Comparison of ENCODE assay signal across 17 cellular contexts in the genomic region with DNA sequence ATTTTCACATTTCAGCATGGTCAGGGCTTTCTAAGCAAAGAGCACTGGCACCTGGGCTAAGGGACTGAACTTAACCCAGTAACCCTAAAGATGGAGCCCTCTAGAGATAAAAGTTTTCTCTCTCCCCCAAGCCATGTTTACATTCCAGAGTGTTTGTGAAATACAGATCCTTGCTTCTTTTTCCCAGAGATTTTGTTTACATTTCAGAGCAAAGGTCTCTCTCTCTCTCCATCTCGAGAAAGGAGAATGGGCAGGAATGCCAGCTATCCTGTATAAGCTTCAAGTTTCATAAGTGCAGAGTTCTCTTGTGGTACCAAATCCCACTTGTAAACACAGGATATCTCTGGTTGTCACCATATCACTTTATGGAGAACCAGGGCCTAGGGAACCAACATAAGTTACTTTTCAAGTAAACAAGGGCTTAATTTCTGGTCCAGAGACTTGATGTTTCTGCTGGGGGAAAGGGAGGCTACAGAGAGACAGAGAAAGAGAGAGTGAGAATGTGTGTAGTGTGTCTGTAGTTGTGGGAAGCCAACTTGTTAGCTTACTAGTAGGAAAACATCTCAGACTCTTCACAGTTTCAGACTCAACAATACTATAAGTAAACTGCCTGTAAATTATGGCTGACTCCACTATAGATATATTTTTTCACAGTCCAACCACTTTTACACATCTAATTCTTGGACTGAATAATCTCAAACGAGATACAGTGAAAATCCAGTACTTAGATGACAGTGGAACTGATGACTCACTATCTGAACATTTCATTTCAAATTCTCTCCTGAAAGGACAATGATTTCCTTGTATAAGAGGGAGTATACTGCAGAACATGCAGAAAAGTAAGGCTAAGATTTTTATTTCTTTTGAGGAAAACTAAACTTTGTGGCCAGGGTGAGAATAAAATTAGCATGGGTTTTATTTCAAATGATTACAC.
DNase-seq lines count a peak whose midpoint lies in the region; FAIRE-seq and TF ChIP-seq lines count a peak whose summit lies in the region.
"Had no signal": no experiment of that assay in that cellular context is flagged by ENCODE, and none has a peak within 500 bp of the region (broad histone marks: within the 10 kb centered on the region; RNA-seq: fewer than 3 reads in every experiment).

No MANE protein-coding gene starts in this region.

- DNase-seq in A172 (ENCODE audit: low spot score) (peak; percentile 27), H54 (ENCODE audit: insufficient read length, low spot score) (no peak), astrocyte of the hippocampus (ENCODE audit: low read depth, low spot score) (peak; percentile 65), keratinocyte (ENCODE audit: low read depth, low spot score) (no peak), thyroid gland (no peak), HEK293T (ENCODE audit: extremely low spot score) (no peak), kidney (no peak), erythroblast (lab: John Stamatoyannopoulos, UW) (no peak)
- DNase-seq: activated CD8-positive, alpha-beta T cell treated with anti-CD3 and anti-CD28 coated beads, Interleukin-2, amount 10 ng/mL, durations not matched to agents 7 days and 5 days; adrenal gland; gastrocnemius medialis; left ventricle myocardium superior; NCI-H1092 treated with DMSO at 0.1 percent for 48 hours; NCI-H774; pancreas; T-helper 17 cell; upper lobe of left lung had no signal

- H2AFZ ChIP-seq in keratinocyte (ENCODE audit: control insufficient read depth, low read length): no peak overlapping the region

- no peak overlapping the region for H3K27ac ChIP-seq in keratinocyte (ENCODE audit: control insufficient read depth, insufficient read depth, low read length)
- H3K27ac ChIP-seq in thyroid gland: no peak overlapping the region
- no peak overlapping the region for H3K27ac ChIP-seq in kidney (ENCODE audit: low read depth in 2 of 2, low read length in 2 of 2)
- H3K27ac ChIP-seq: adrenal gland, gastrocnemius medialis, pancreas, upper lobe of left lung had no signal

- intact Hi-C loops in thyroid gland (cut with DNase I) (no loop called here), kidney (cut with DNase I) (loop anchor here (5.0 kb wide), 1 partner anchor 216 kb away; no protein-coding TSS in a partner anchor)

- dilution Hi-C loops in keratinocyte (cut with MboI; ENCODE audit: extremely low pct_ligation_motif_present, low sequenced_read_pairs): no loop called here

- no peaks in the 10 kb centered on the region for H4K20me1 ChIP-seq in keratinocyte (ENCODE audit: control insufficient read depth, extremely low read depth, insufficient read depth, low read length)

- H3K9me3 ChIP-seq in keratinocyte (ENCODE audit: control insufficient read depth, low read depth, low read length) (no peaks in the 10 kb centered on the region), thyroid gland (no peaks in the 10 kb centered on the region), kidney (ENCODE audit: control insufficient read depth in 1 of 2, low read length in 2 of 2) (no peaks in the 10 kb centered on the region)
- H3K9me3 ChIP-seq: gastrocnemius medialis, pancreas, upper lobe of left lung had no signal

- no peak for TF ChIP-seq CTCF in keratinocyte (optimal IDR thresholded peaks at IDR 0.05 in 1 of 3, IDR thresholded peaks at IDR 0.05 in 1 of 3, conservative IDR thresholded peaks at IDR 0.05 in 1 of 3; ENCODE audit: extremely low read depth in 1 of 3, insufficient read depth in 2 of 3, low read length in 3 of 3)
- TF ChIP-seq CTCF in thyroid gland (IDR thresholded peaks at IDR 0.05): no peak
- no peak for TF ChIP-seq CTCF in kidney (IDR thresholded peaks at IDR 0.05; ENCODE audit: borderline replicate concordance, extremely low read depth, insufficient read depth)

- H3K79me2 ChIP-seq in keratinocyte (ENCODE audit: control insufficient read depth, insufficient read depth, low read length): no peaks in the 10 kb centered on the region

- H3K9me1 ChIP-seq in keratinocyte (ENCODE audit: control insufficient read depth, extremely low read depth, insufficient read depth, low read length): no peaks in the 10 kb centered on the region

- TF ChIP-seq POLR2A in H54 (IDR thresholded peaks at IDR 0.05; ENCODE audit: low read depth, low read length) (no peak), thyroid gland (IDR thresholded peaks at IDR 0.05) (no peak), erythroblast (IDR thresholded peaks at IDR 0.05; ENCODE audit: low read length) (no peak)

- H3K9ac ChIP-seq in keratinocyte (ENCODE audit: control insufficient read depth, extremely low read depth, insufficient read depth, low read length) (no peak overlapping the region), kidney (ENCODE audit: low read length in 2 of 2) (no peak overlapping the region)

- H3K4me3 ChIP-seq in keratinocyte (ENCODE audit: control insufficient read depth in 2 of 3, extremely low read depth in 1 of 3, insufficient read depth in 2 of 3, low read depth in 1 of 3, low read length in 3 of 3) (no peak overlapping the region), thyroid gland (replicated peaks in 1 of 3) (no peak overlapping the region), kidney (ENCODE audit: low read length in 2 of 2) (no peak overlapping the region)
- H3K4me3 ChIP-seq: adrenal gland, gastrocnemius medialis, pancreas, upper lobe of left lung had no signal

- H3K27me3 ChIP-seq in keratinocyte (ENCODE audit: control insufficient read depth, extremely low read depth, insufficient read depth, low read length): no peaks in the 10 kb centered on the region
- no peaks in the 10 kb centered on the region for H3K27me3 ChIP-seq in thyroid gland
- H3K27me3 ChIP-seq: adrenal gland, gastrocnemius medialis, pancreas, upper lobe of left lung had no signal

- FAIRE-seq in H54 (lab: Jason Lieb, UNC): peak; percentile 68
- FAIRE-seq in keratinocyte (lab: Jason Lieb, UNC): no peak
- no peak for FAIRE-seq in kidney (lab: Jason Lieb, UNC)
- FAIRE-seq: pancreas had no signal

- WGBS in thyroid gland, 2 donors: 62 to 65% methylated on average over 2 of the region's 2 CpGs

- CTCF ChIA-PET in HEK293T (lab: Yijun Ruan, JAX): no interaction called here

- peak overlapping the region; percentile 8 for H3K4me2 ChIP-seq in keratinocyte (ENCODE audit: control insufficient read depth, extremely low read depth, insufficient read depth, low read depth, low read length)

- POLR2A ChIA-PET in HEK293T (lab: Yijun Ruan, JAX): no interaction called here

- H3K4me1 ChIP-seq in keratinocyte (ENCODE audit: control insufficient read depth, extremely low read depth, insufficient read depth, low read length): peaks cover 8% of the 10 kb centered on the region
- H3K4me1 ChIP-seq in thyroid gland: no peaks in the 10 kb centered on the region
- H3K4me1 ChIP-seq in kidney (ENCODE audit: control insufficient read depth in 1 of 2, insufficient read depth in 1 of 2, low read depth in 1 of 2, low read length in 2 of 2): no peaks in the 10 kb centered on the region
- H3K4me1 ChIP-seq: adrenal gland, gastrocnemius medialis had no signal

- H3K36me3 ChIP-seq in keratinocyte (ENCODE audit: control insufficient read depth in 2 of 2, extremely low read depth in 1 of 2, insufficient read depth in 2 of 2, low read length in 2 of 2) (peaks cover 0 to 6% of the 10 kb centered on the region in 2 experiments), thyroid gland (no peaks in the 10 kb centered on the region), kidney (ENCODE audit: control insufficient read depth in 1 of 2, insufficient read depth in 2 of 2, low read length in 2 of 2) (peaks cover 0 to 2% of the 10 kb centered on the region in 2 donors)
- H3K36me3 ChIP-seq: adrenal gland, gastrocnemius medialis, pancreas had no signal

TF ChIP-seq in HEK293T, 16 proteins besides CTCF, POLR2A, EP300 and RAD21:
- no peak for TF ChIP-seq HDGF (IDR thresholded peaks at IDR 0.05; ENCODE audit: borderline replicate concordance)
- TF ChIP-seq ELF4 (IDR thresholded peaks at IDR 0.05): no peak
- TF ChIP-seq ZNF384 (IDR thresholded peaks at IDR 0.05): no peak
- no peak for TF ChIP-seq CTBP1 (IDR thresholded peaks at IDR 0.05; ENCODE audit: borderline replicate concordance)
- TF ChIP-seq FOXA1 (IDR thresholded peaks at IDR 0.05): no peak
- no peak for TF ChIP-seq SP1 (IDR thresholded peaks at IDR 0.05)
- no peak for TF ChIP-seq SUZ12 (IDR thresholded peaks at IDR 0.05)
- no peak for TF ChIP-seq NFRKB (IDR thresholded peaks at IDR 0.05)
- no peak for TF ChIP-seq TARDBP (IDR thresholded peaks at IDR 0.05)
- no peak for TF ChIP-seq ARNT (IDR thresholded peaks at IDR 0.05)
- TF ChIP-seq BHLHE40 (IDR thresholded peaks at IDR 0.05; ENCODE audit: borderline replicate concordance): no peak
- no peak for TF ChIP-seq L3MBTL2 (conservative IDR thresholded peaks at IDR 0.05)
- TF ChIP-seq LEF1 (IDR thresholded peaks at IDR 0.05; ENCODE audit: borderline replicate concordance): no peak
- TF ChIP-seq FOXK2 (IDR thresholded peaks at IDR 0.05): no peak
- TF ChIP-seq FOXM1 (IDR thresholded peaks at IDR 0.05; ENCODE audit: borderline replicate concordance): no peak
- TF ChIP-seq, protein P1, sequence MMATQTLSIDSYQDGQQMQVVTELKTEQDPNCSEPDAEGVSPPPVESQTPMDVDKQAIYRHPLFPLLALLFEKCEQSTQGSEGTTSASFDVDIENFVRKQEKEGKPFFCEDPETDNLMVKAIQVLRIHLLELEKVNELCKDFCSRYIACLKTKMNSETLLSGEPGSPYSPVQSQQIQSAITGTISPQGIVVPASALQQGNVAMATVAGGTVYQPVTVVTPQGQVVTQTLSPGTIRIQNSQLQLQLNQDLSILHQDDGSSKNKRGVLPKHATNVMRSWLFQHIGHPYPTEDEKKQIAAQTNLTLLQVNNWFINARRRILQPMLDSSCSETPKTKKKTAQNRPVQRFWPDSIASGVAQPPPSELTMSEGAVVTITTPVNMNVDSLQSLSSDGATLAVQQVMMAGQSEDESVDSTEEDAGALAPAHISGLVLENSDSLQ (IDR thresholded peaks at IDR 0.05): no peak

Comparison
In these comparisons a context has a peak if more than half of its experiments do, and no peak if none do; other contexts are left out.
1. DNase-seq: peak in A172 (single experiment) and astrocyte of the hippocampus (single experiment); none in H54 (single experiment), keratinocyte (single experiment), thyroid gland (0 of 2), HEK293T (single experiment), kidney (single experiment) and erythroblast (0 of 2).